13 cellular contexts compared by ENCODE assay signal in genomic region chr1:28147264-28148094, GRCh38. TPM values are rescaled to one million over a fixed set of nuclear protein-coding genes. Genes with fewer than 3 reads are reported as not detected.
DNase-seq lines count a peak whose midpoint lies in the region; ATAC-seq, FAIRE-seq and TF ChIP-seq lines count a peak whose summit lies in the region.
"Had no signal": no experiment of that assay in that cellular context is flagged by ENCODE, and none has a peak within 500 bp of the region (broad histone marks: within the 10 kb centered on the region; RNA-seq: fewer than 3 reads in every experiment).

No MANE protein-coding gene starts in this region.

- H3K9me3 Mint-ChIP-seq in IgD-negative memory B cell (no peaks in the 10 kb centered on the region), memory B cell (peaks cover 3% of the 10 kb centered on the region), HFFc6 (no peaks in the 10 kb centered on the region)
- H3K9me3 Mint-ChIP-seq: activated T-helper 2 cell treated with anti-CD3 and anti-CD28 coated beads, Interferon-gamma antibody, Interleukin-2, Interleukin-4, amounts not matched to agents 10 μg/mL and 5 μg/mL and 100 μg/mL, durations not matched to agents 14 hours and 24 hours and 36 hours had no signal

- no peak for DNase-seq in memory B cell (ENCODE audit: low spot score in 2 of 2)
- no peak for DNase-seq in small intestine
- DNase-seq in HFFc6 = no peak
- DNase-seq in NCI-H1105 (lab: John Stamatoyannopoulos, UW) = no peak
- DNase-seq: left ventricle myocardium inferior, NCI-H1048, testis had no signal

- H3K36me3 ChIP-seq in HEK293 (ENCODE audit: control insufficient read depth in 2 of 2, insufficient read depth in 1 of 2, low read length in 2 of 2) (no peaks in the 10 kb centered on the region), small intestine (ENCODE audit: control insufficient read depth in 2 of 2, insufficient read depth in 2 of 2, low read length in 2 of 2) (no peaks in the 10 kb centered on the region)
- H3K36me3 ChIP-seq: cardiac muscle cell, left ventricle myocardium inferior had no signal

- no peaks in the 10 kb centered on the region for H3K27me3 Mint-ChIP-seq in IgD-negative memory B cell
- H3K27me3 Mint-ChIP-seq in memory B cell = no peaks in the 10 kb centered on the region
- no peaks in the 10 kb centered on the region for H3K27me3 Mint-ChIP-seq in HFFc6 (ENCODE audit: insufficient read depth)

- WGBS in small intestine, 3 donors = 77 to 87% (median 83%) methylated on average over 16 of the region's 16 CpGs

- peak overlapping the region; percentile 79 to 94 (median 93) for H3K27ac Mint-ChIP-seq in IgD-negative memory B cell
- peak overlapping the region; percentile 72 for H3K27ac Mint-ChIP-seq in memory B cell
- H3K27ac Mint-ChIP-seq in HFFc6 = no peak overlapping the region
- H3K27ac Mint-ChIP-seq: activated T-helper 2 cell treated with anti-CD3 and anti-CD28 coated beads, Interferon-gamma antibody, Interleukin-2, Interleukin-4, amounts not matched to agents 10 μg/mL and 5 μg/mL and 100 μg/mL, durations not matched to agents 14 hours and 24 hours and 36 hours had no signal

- peak overlapping the region; percentile 53 to 88 (median 72) for H3K4me3 Mint-ChIP-seq in IgD-negative memory B cell
- peak overlapping the region; percentile 54 for H3K4me3 Mint-ChIP-seq in memory B cell
- no peak overlapping the region for H3K4me3 Mint-ChIP-seq in HFFc6

- no peaks in the 10 kb centered on the region for H3K27me3 ChIP-seq in small intestine (ENCODE audit: control insufficient read depth in 2 of 2, insufficient read depth in 2 of 2, low read length in 2 of 2)
- H3K27me3 ChIP-seq: cardiac muscle cell, testis had no signal

- CTCF ChIA-PET in HEK293 (lab: Yijun Ruan, JAX) = interaction anchor here (0.8 kb wide), 1 partner anchor 56 kb away, joined by 3 read pairs; no protein-coding TSS in a partner anchor

- peaks cover 7% of the 10 kb centered on the region for H3K36me3 Mint-ChIP-seq in IgD-negative memory B cell
- H3K36me3 Mint-ChIP-seq in memory B cell = peaks cover 9% of the 10 kb centered on the region
- H3K36me3 Mint-ChIP-seq in HFFc6 (ENCODE audit: low read depth) = peaks cover 9% of the 10 kb centered on the region

- peak; percentile 7 for ATAC-seq in GM18858 (IDR thresholded peaks at IDR 0.05; ENCODE audit: unreplicated experiment)
- ATAC-seq in memory B cell (ENCODE audit: low read depth) = no peak
- ATAC-seq in HG03457 (IDR thresholded peaks at IDR 0.05; ENCODE audit: unreplicated experiment) = no peak

- TF ChIP-seq CTCF in HEK293 (tag by site-specific recombination; IDR thresholded peaks at IDR 0.05) (no peak), HFFc6 (IDR thresholded peaks at IDR 0.05) (no peak)

- H3K4me1 Mint-ChIP-seq in IgD-negative memory B cell (peaks cover 32 to 34% (median 32%) of the 10 kb centered on the region in 3 donors), memory B cell (peaks cover 24% of the 10 kb centered on the region), HFFc6 (ENCODE audit: low read depth) (peaks cover 14% of the 10 kb centered on the region)

- H3K4me1 ChIP-seq in HEK293 (ENCODE audit: control insufficient read depth, insufficient read depth, low read length) = no peaks in the 10 kb centered on the region
- H3K4me1 ChIP-seq in small intestine (ENCODE audit: control insufficient read depth in 2 of 2, insufficient read depth in 1 of 2, low read depth in 1 of 2, low read length in 1 of 2) = no peaks in the 10 kb centered on the region
- H3K4me1 ChIP-seq: left ventricle myocardium inferior, testis had no signal

- H3K9me3 ChIP-seq in HEK293 (ENCODE audit: control insufficient read depth, insufficient read depth, low read depth, low read length) = no peaks in the 10 kb centered on the region
- no peaks in the 10 kb centered on the region for H3K9me3 ChIP-seq in small intestine (ENCODE audit: control insufficient read depth, low read depth)
- H3K9me3 ChIP-seq: left ventricle myocardium inferior, testis had no signal

- no peak overlapping the region for H3K4me3 ChIP-seq in HEK293 (ENCODE audit: low read depth, low read length)
- no peak overlapping the region for H3K4me3 ChIP-seq in small intestine (ENCODE audit: low read depth in 1 of 2, low read length in 2 of 2)
- H3K4me3 ChIP-seq: cardiac muscle cell, left ventricle myocardium inferior, testis had no signal

- POLR2A ChIA-PET in HEK293 (lab: Yijun Ruan, JAX) = no interaction called here

- no peak overlapping the region for H3K27ac ChIP-seq in HEK293 (ENCODE audit: extremely low read depth, low read depth, low read length)
- H3K27ac ChIP-seq in small intestine (ENCODE audit: low read depth in 1 of 2, low read length in 1 of 2) = no peak overlapping the region
- H3K27ac ChIP-seq: cardiac muscle cell, left ventricle myocardium inferior, testis had no signal

- FAIRE-seq in small intestine (lab: Jason Lieb, UNC) = no peak

TF ChIP-seq in HEK293, 187 proteins besides CTCF, POLR2A, EP300 and RAD21:
- TF ChIP-seq SCRT2 (tag by site-specific recombination; IDR thresholded peaks at IDR 0.05) (0 out of 2 replicates have a peak, but pooled peaks have one; percentile 24), ZNF211 (tag by site-specific recombination; IDR thresholded peaks at IDR 0.05; ENCODE audit: low read depth) (no peak), OSR2 (tag by site-specific recombination; IDR thresholded peaks at IDR 0.05) (no peak), ZNF449 (tag by site-specific recombination; IDR thresholded peaks at IDR 0.05) (no peak), ZSCAN4 (tag by site-specific recombination; IDR thresholded peaks at IDR 0.05) (peak; percentile 35; the same call in 1 of the 2 replicates), MEIS1 (CRISPR knock-in tag; IDR thresholded peaks at IDR 0.05; ENCODE audit: borderline replicate concordance) (no peak), TCF7L2 (IDR thresholded peaks at IDR 0.05; ENCODE audit: borderline replicate concordance, low read depth, low read length) (no peak), ZNF223 (tag by site-specific recombination; IDR thresholded peaks at IDR 0.05) (no peak)

RNA-seq across cellular contexts. Expression of gene PTAFR, which starts 29.0 kb away (rescaled TPM):
- polyA plus RNA-seq in IgD-negative memory B cell (14.6 TPM), small intestine (1 to 10 TPM; 1.1 to 5.2 (median 1.9) TPM)
- under 1 TPM; 0.26 to 0.57 (median 0.43) TPM for total RNA-seq in HFFc6 (2021; fragmentation: NEBNext Ultra II Directional; extraction: Animal tissue kit (Norgen Biotek cat#: 25700))
- polyA plus RNA-seq: cardiac muscle cell had no signal

RNA-seq across cellular contexts. Expression of gene EYA3, which starts 59.1 kb away (rescaled TPM):
- polyA plus RNA-seq in IgD-negative memory B cell = 5.8 TPM
- polyA plus RNA-seq in small intestine = 1 to 10 TPM; 3.2 to 7.9 (median 4.9) TPM
- 10 to 100 TPM; 24.2 to 31.3 (median 27.8) TPM for total RNA-seq in HFFc6 (2021; fragmentation: NEBNext Ultra II Directional; extraction: Animal tissue kit (Norgen Biotek cat#: 25700))
